In genomic region chr13:24745516-24745860, GRCh38 we compare ENCODE assay signal across 24 cellular contexts. TPM values are rescaled to one million over a fixed set of nuclear protein-coding genes. Genes with fewer than 3 reads are reported as not detected.
DNase-seq lines count a peak whose midpoint lies in the region; ATAC-seq and TF ChIP-seq lines count a peak whose summit lies in the region.
"Had no signal": no experiment of that assay in that cellular context is flagged by ENCODE, and none has a peak within 500 bp of the region (broad histone marks: within the 10 kb centered on the region; RNA-seq: fewer than 3 reads in every experiment).

No MANE protein-coding gene starts in this region.

- peaks cover 78% of the 10 kb centered on the region for H3K27me3 ChIP-seq in HUES6 (ENCODE audit: control insufficient read depth, insufficient read depth, low read length)
- H3K27me3 ChIP-seq in right lobe of liver, result no peaks in the 10 kb centered on the region

- no peaks in the 10 kb centered on the region for H3K36me3 ChIP-seq in ES-I3 (ENCODE audit: insufficient read depth, low read length)
- H3K36me3 ChIP-seq in HUES6 (ENCODE audit: control insufficient read depth, insufficient read depth, low read length), result no peaks in the 10 kb centered on the region
- H3K36me3 ChIP-seq in right lobe of liver, result no peaks in the 10 kb centered on the region

- 29% methylated on average over 16 of the region's 24 CpGs for WGBS in right lobe of liver (ENCODE audit: insufficient coverage, low coverage, low lambda C conversion rate, missing lambda C conversion rate)

- ATAC-seq in right lobe of liver (no peak), HG03139 (IDR thresholded peaks at IDR 0.05; ENCODE audit: unreplicated experiment) (no peak), GM21825 (IDR thresholded peaks at IDR 0.05; ENCODE audit: unreplicated experiment) (no peak)
- ATAC-seq: PC-3 had no signal

- peaks cover 9% of the 10 kb centered on the region for H3K9me3 Mint-ChIP-seq in glutamatergic neuron (ENCODE audit: unreplicated experiment)
- no peaks in the 10 kb centered on the region for H3K9me3 Mint-ChIP-seq in nephron progenitor cell
- H3K9me3 Mint-ChIP-seq: CD4-positive, alpha-beta T cell; IgD-negative memory B cell had no signal

- H3K9ac ChIP-seq in ES-I3 (ENCODE audit: low read depth, low read length) (peak overlapping the region; percentile 72; the same call in 1 of the 2 replicates), HUES6 (ENCODE audit: low read length) (no peak overlapping the region)

- no peak overlapping the region for H3K27ac ChIP-seq in HUES6 (ENCODE audit: low read depth, low read length)
- H3K27ac ChIP-seq in right lobe of liver, result no peak overlapping the region

- peaks cover 36% of the 10 kb centered on the region for H3K27me3 Mint-ChIP-seq in glutamatergic neuron (ENCODE audit: unreplicated experiment)
- H3K27me3 Mint-ChIP-seq in nephron progenitor cell (ENCODE audit: low read depth, poor library complexity), result peaks cover 69% of the 10 kb centered on the region

- no peaks in the 10 kb centered on the region for H3K4me1 Mint-ChIP-seq in glutamatergic neuron (ENCODE audit: low read depth, unreplicated experiment)
- peaks cover 32% of the 10 kb centered on the region for H3K4me1 Mint-ChIP-seq in nephron progenitor cell

- intact Hi-C loops in right lobe of liver (cut with DNase I), result no loop called here

- H3K27ac Mint-ChIP-seq in glutamatergic neuron (ENCODE audit: unreplicated experiment) (no peak overlapping the region), nephron progenitor cell (no peak overlapping the region)
- H3K27ac Mint-ChIP-seq: CD4-positive, alpha-beta T cell; IgD-negative memory B cell had no signal

- TF ChIP-seq CTCF in glutamatergic neuron (IDR thresholded peaks at IDR 0.05; ENCODE audit: partially characterized antibody, unreplicated experiment) (no peak), nephron progenitor cell (IDR thresholded peaks at IDR 0.05) (no peak), right lobe of liver (IDR thresholded peaks at IDR 0.05) (no peak)

- H3K4me1 ChIP-seq in ES-I3 (ENCODE audit: insufficient read depth, low read length) (peaks cover 7% of the 10 kb centered on the region; the same call in 1 of the 2 replicates), HUES6 (ENCODE audit: control insufficient read depth, insufficient read depth, low read length) (peaks cover 20% of the 10 kb centered on the region), right lobe of liver (peaks cover 0 to 14% (median 0%) of the 10 kb centered on the region in 4 donors)
- H3K4me1 ChIP-seq: Caco-2 had no signal

- H3K36me3 Mint-ChIP-seq in glutamatergic neuron (ENCODE audit: unreplicated experiment) (no peaks in the 10 kb centered on the region), nephron progenitor cell (ENCODE audit: low read depth) (no peaks in the 10 kb centered on the region)
- H3K36me3 Mint-ChIP-seq: IgD-negative memory B cell had no signal

- no peak for TF ChIP-seq POLR2A in right lobe of liver (IDR thresholded peaks at IDR 0.05)

- no peaks in the 10 kb centered on the region for H3K9me3 ChIP-seq in ES-I3 (ENCODE audit: control insufficient read depth, insufficient read depth, low read length)
- H3K9me3 ChIP-seq in HUES6 (ENCODE audit: control insufficient read depth, insufficient read depth, low read depth, low read length), result no peaks in the 10 kb centered on the region
- H3K9me3 ChIP-seq in right lobe of liver, result no peaks in the 10 kb centered on the region
- H3K9me3 ChIP-seq: Caco-2 had no signal

- peak overlapping the region; percentile 46 for H3K4me3 Mint-ChIP-seq in glutamatergic neuron (ENCODE audit: unreplicated experiment)
- peak overlapping the region; percentile 40 for H3K4me3 Mint-ChIP-seq in nephron progenitor cell
- H3K4me3 Mint-ChIP-seq: CD4-positive, alpha-beta T cell had no signal

- H3K4me3 ChIP-seq in HUES6 (ENCODE audit: low read depth, low read length), result peak overlapping the region; percentile 57; the same call in 1 of the 2 replicates
- no peak overlapping the region for H3K4me3 ChIP-seq in right lobe of liver
- H3K4me3 ChIP-seq: GM12878 had no signal

- DNase-seq in glutamatergic neuron (no peak), nephron progenitor cell (no peak), NCI-H2196 treated with DMSO at 0.1 percent for 48 hours (lab: John Stamatoyannopoulos, UW; ENCODE audit: unreplicated experiment) (no peak), right lobe of liver (no peak)
- DNase-seq: Caco-2; CD4-positive, alpha-beta T cell; GF-D8; Karpas-422; NCI-H1092; NCI-H1436 treated with DMSO at 0.1 percent for 48 hours; NCI-H2029; NCI-H526; PC-3; RPMI8226; SHP77 treated with DMSO at 0.1 percent for 48 hours had no signal

RNA-seq across cellular contexts. Expression of gene RNF17, which starts 18.5 kb away (rescaled TPM):
- not detected for total RNA-seq in glutamatergic neuron (ENCODE audit: unreplicated experiment)
- not detected for total RNA-seq in right lobe of liver
- total RNA-seq: Daoy, GM12878, HT-29, MCF 10A, PC-3 had no signal
